8 cellular contexts compared by ENCODE assay signal in the genomic region with DNA sequence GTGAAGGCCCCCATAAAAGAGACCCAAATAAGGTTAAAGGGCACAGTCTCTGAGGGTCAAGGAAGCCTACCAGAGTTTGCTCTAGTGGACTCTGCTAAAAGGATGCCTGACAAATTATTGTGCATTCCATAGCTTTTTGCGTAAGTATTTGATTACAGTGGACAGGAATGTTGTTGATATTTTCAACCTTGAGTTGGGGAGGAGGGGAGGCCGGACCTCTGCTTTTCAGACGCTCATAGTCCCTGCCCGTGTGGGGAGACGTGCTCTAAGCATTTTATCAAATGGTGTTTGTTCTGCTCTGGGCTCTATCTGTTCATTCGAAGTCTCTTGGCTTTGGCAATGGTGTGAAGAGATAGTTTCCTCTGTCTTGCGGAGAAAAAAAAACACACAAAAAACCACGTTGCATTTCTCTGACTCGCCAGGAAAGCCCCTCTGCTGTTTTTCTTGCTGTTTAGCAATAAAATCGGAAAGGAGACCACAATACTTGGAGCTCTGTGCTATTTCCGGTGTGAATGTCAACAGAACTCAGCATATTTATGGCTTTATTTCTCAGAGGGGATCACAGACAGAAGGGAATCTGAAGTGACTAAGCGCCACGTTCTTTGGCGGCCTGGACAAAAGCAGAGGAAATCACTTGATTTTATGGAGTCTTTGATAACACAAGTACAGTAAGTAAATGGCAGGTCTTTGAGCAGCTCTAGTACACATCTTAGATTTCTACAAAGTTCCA.
DNase-seq lines count a peak whose midpoint lies in the region; ATAC-seq and TF ChIP-seq lines count a peak whose summit lies in the region.

No MANE protein-coding gene starts in this region.

- CTCF ChIA-PET in CD8-positive, alpha-beta memory T cell (lab: Charles Lee), result no interaction called here

- H3K4me3 Mint-ChIP-seq in CD8-positive, alpha-beta memory T cell, result peak overlapping the region in 6 of 7 donors; percentile 13 to 67 (median 39)
- H3K4me3 Mint-ChIP-seq in natural killer cell, result peak overlapping the region; percentile 82

- peak overlapping the region in 1 of 2 donors; percentile 38 for H3K9ac ChIP-seq in colonic mucosa (ENCODE audit: low read depth in 2 of 2, low read length in 2 of 2)

- no peaks in the 10 kb centered on the region for H3K36me3 Mint-ChIP-seq in CD8-positive, alpha-beta memory T cell
- H3K36me3 Mint-ChIP-seq in natural killer cell, result no peaks in the 10 kb centered on the region

- TF ChIP-seq CTCF in colonic mucosa (IDR thresholded peaks at IDR 0.05), result no peak
- TF ChIP-seq CTCF in natural killer cell (IDR thresholded peaks at IDR 0.05), result no peak
- no peak for TF ChIP-seq CTCF in GM20000 (IDR thresholded peaks at IDR 0.05; ENCODE audit: extremely low read depth, missing control alignments)

- ATAC-seq in natural killer cell (peak; percentile 83 to 90 (median 87)), GM21576 (IDR thresholded peaks at IDR 0.05; ENCODE audit: unreplicated experiment) (no peak)

- H3K4me1 Mint-ChIP-seq in CD8-positive, alpha-beta memory T cell, result peaks cover 21 to 28% (median 27%) of the 10 kb centered on the region in 3 donors
- peaks cover 28 to 37% of the 10 kb centered on the region in 2 donors for H3K4me1 Mint-ChIP-seq in natural killer cell

- POLR2A ChIA-PET in CD8-positive, alpha-beta memory T cell (lab: Charles Lee), result interaction anchor here (0.7 kb wide), 1 partner anchor 1061 kb away, joined by 3 read pairs; no protein-coding TSS in a partner anchor

- no peaks in the 10 kb centered on the region for H3K27me3 Mint-ChIP-seq in CD8-positive, alpha-beta memory T cell
- no peaks in the 10 kb centered on the region for H3K27me3 Mint-ChIP-seq in natural killer cell (ENCODE audit: low read depth in 2 of 2)

- H3K9me3 Mint-ChIP-seq in CD8-positive, alpha-beta memory T cell, result no peaks in the 10 kb centered on the region
- no peaks in the 10 kb centered on the region for H3K9me3 Mint-ChIP-seq in natural killer cell

- DNase-seq in CD8-positive, alpha-beta memory T cell, result peak in 3 of 5 donors; percentile 4 to 56 (median 56)
- DNase-seq in M059J (ENCODE audit: low read depth), result peak; percentile 94
- peak; percentile 37 for DNase-seq in colonic mucosa
- peak; percentile 33 for DNase-seq in natural killer cell
- no peak for DNase-seq in NCI-H446 treated with DMSO at 0.1 percent for 48 hours (lab: John Stamatoyannopoulos, UW)
- no peak for DNase-seq in GM20000 (ENCODE audit: low spot score)
- DNase-seq in substantia nigra (lab: John Stamatoyannopoulos, UW), result no peak

- H3K27ac Mint-ChIP-seq in CD8-positive, alpha-beta memory T cell, result peak overlapping the region; percentile 51 to 90 (median 67)
- peak overlapping the region; percentile 86 to 92 for H3K27ac Mint-ChIP-seq in natural killer cell

- peaks cover 18% of the 10 kb centered on the region for H3K4me1 ChIP-seq in CD8-positive, alpha-beta memory T cell (ENCODE audit: insufficient read depth, low read length)
- H3K4me1 ChIP-seq in colonic mucosa, result peaks cover 4% of the 10 kb centered on the region

- H3K36me3 ChIP-seq in CD8-positive, alpha-beta memory T cell (ENCODE audit: insufficient read depth, low read length), result no peaks in the 10 kb centered on the region
- H3K36me3 ChIP-seq in colonic mucosa, result no peaks in the 10 kb centered on the region

- no peak overlapping the region for H3K27ac ChIP-seq in CD8-positive, alpha-beta memory T cell (ENCODE audit: low read depth, low read length)
- peak overlapping the region; percentile 39 for H3K27ac ChIP-seq in colonic mucosa
- H3K27ac ChIP-seq in substantia nigra (ENCODE audit: low read depth, low read length, poor library complexity, severe bottlenecking), result no peak overlapping the region

- no peaks in the 10 kb centered on the region for H3K9me3 ChIP-seq in CD8-positive, alpha-beta memory T cell (ENCODE audit: low read length)
- no peaks in the 10 kb centered on the region for H3K9me3 ChIP-seq in colonic mucosa

- no peak overlapping the region for H3K4me3 ChIP-seq in CD8-positive, alpha-beta memory T cell (ENCODE audit: low read length)
- no peak overlapping the region for H3K4me3 ChIP-seq in colonic mucosa

- no peaks in the 10 kb centered on the region for H3K27me3 ChIP-seq in CD8-positive, alpha-beta memory T cell (ENCODE audit: insufficient read depth, low read length, poor library complexity, severe bottlenecking)
- no peaks in the 10 kb centered on the region for H3K27me3 ChIP-seq in colonic mucosa

- intact Hi-C loops in colonic mucosa (cut with DNase I), result no loop called here
- intact Hi-C loops in natural killer cell (cut with micrococcal nuclease), result loop anchor here (1.0 to 5.0 kb wide), 4 partner anchors 16 to 629 kb away; no protein-coding TSS in a partner anchor

Comparison
In these comparisons a context has a peak if more than half of its experiments do, and no peak if none do; other contexts are left out.
1. DNase-seq: peak in CD8-positive, alpha-beta memory T cell (3 of 5), M059J (single experiment), colonic mucosa (single experiment) and natural killer cell (single experiment); none in NCI-H446 treated with DMSO at 0.1 percent for 48 hours (single experiment), GM20000 (single experiment) and substantia nigra (0 of 49).